ENCODE assay signal across 8 cellular contexts in the genomic region with DNA sequence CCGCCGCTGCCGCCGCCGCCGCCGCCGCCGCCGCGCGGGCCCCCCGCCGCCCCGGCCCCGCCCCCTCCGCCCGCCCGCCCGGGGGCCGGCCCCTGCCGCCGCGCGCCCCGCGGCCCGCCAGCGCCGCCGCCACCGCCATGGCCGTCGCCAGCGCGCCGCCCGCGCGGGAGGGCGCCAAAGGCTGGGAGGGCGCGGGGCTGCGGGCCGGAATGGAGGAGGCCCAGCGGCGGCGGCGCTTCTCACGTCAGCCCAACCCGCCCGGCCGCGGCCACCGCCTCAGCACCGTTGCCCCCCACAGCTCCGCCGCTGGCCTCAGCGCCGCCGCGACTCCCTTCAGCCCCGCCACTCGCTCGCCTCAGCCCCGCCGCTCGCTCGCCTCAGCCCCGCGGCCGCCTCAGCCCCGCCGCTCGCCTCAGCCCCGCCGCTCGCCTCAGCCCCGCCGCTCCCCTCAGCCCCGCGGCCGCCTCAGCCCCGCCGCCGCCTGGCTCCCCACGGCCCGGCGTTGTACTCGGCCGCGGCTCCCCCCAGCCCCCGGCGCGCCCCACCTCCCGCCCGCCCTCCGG. TPM values are rescaled to one million over a fixed set of nuclear protein-coding genes. Genes with fewer than 3 reads are reported as not detected.
DNase-seq lines count a peak whose midpoint lies in the region; ATAC-seq and TF ChIP-seq lines count a peak whose summit lies in the region.

A gene (minus strand): TSS at position 510 of the 563 bp plus-strand sequence. CDS start 569 bp downstream, outside the sequence.

- intact Hi-C loops in OCI-LY7 (cut with micrococcal nuclease; ENCODE audit: unreplicated experiment) (loop anchor here (1.0 kb wide), 1 partner anchor 22 kb away; a partner anchor contains a TSS), head of caudate nucleus (cut with DNase I) (loop anchor here (2.0 kb wide), 1 partner anchor 29 kb away; no protein-coding TSS in a partner anchor), ovary (cut with DNase I) (loop anchor here in 1 of 4 donors (10.0 kb wide), 1 partner anchor 489 kb away; no protein-coding TSS in a partner anchor)
- intact Hi-C loops in activated naive CD4-positive, alpha-beta T cell treated with anti-CD3 and anti-CD28 coated beads for 36 hours (cut with micrococcal nuclease), result loop anchor here (1.0 to 2.0 kb wide), 2 partner anchors 27 to 267 kb away; a partner anchor contains a TSS

- peaks cover 13% of the 10 kb centered on the region for H3K36me3 ChIP-seq in OCI-LY7 (ENCODE audit: insufficient read depth, low read length)
- H3K36me3 ChIP-seq in ovary, result no peaks in the 10 kb centered on the region

- TF ChIP-seq CTCF in OCI-LY7 (conservative IDR thresholded peaks at IDR 0.05; ENCODE audit: low read length) (no peak), ovary (IDR thresholded peaks at IDR 0.05) (no peak)

- H3K27ac ChIP-seq in OCI-LY7 (ENCODE audit: low read depth, low read length, poor library complexity, severe bottlenecking) (peak within 1 kb of the TSS; percentile 86), ovary (peak within 1 kb of the TSS; percentile 86 to 96)

- peak; percentile 55 for DNase-seq in NK-92 treated with Interleukin-12 subunit alpha and Interleukin-12 subunit beta, amount 100 ng/mL, for 24 hours (lab: John Stamatoyannopoulos, UW)
- no peak for DNase-seq in NK-92 (lab: John Stamatoyannopoulos, UW; ENCODE audit: unreplicated experiment)
- peak; percentile 58 for DNase-seq in OCI-LY7 (ENCODE audit: low spot score)
- DNase-seq in activated naive CD4-positive, alpha-beta T cell treated with anti-CD3 and anti-CD28 coated beads for 36 hours, result peak; percentile 20
- DNase-seq in head of caudate nucleus, result peak in 37 of 42 donors; percentile 2 to 74 (median 43)
- peak in 3 of 5 donors; percentile 19 to 48 (median 37) for DNase-seq in ovary
- DNase-seq in superior temporal gyrus (ENCODE audit: extremely low spot score), result no peak

- no TSS peak for BruUV-seq in OCI-LY7 (replicated peaks; lab: Mats Ljungman, UMichigan)

- CTCF ChIA-PET in OCI-LY7 (lab: Charles Lee; ENCODE audit: unreplicated experiment), result no interaction called here
- CTCF ChIA-PET in activated naive CD4-positive, alpha-beta T cell treated with anti-CD3 and anti-CD28 coated beads for 36 hours (lab: Charles Lee), result no interaction called here

- no peak for TF ChIP-seq EP300 in ovary (IDR thresholded peaks at IDR 0.05)

- peak within 1 kb of the TSS; percentile 88 for H2AFZ ChIP-seq in OCI-LY7 (ENCODE audit: low read length)

- peak within 1 kb of the TSS; percentile 96 for H3K4me2 ChIP-seq in OCI-LY7 (ENCODE audit: low read length)

- H3K4me3 Mint-ChIP-seq in activated naive CD4-positive, alpha-beta T cell treated with anti-CD3 and anti-CD28 coated beads for 36 hours, result peak within 1 kb of the TSS; percentile 84

- H3K4me3 ChIP-seq in OCI-LY7 (ENCODE audit: low read depth, low read length, poor library complexity, severe bottlenecking), result peak within 1 kb of the TSS; percentile 83
- peak within 1 kb of the TSS; percentile 77 for H3K4me3 ChIP-seq in ovary

- H4K20me1 ChIP-seq in OCI-LY7 (ENCODE audit: insufficient read depth, low read length), result peaks cover 21% of the 10 kb centered on the region

- peaks cover 15% of the 10 kb centered on the region for H3K36me3 Mint-ChIP-seq in activated naive CD4-positive, alpha-beta T cell treated with anti-CD3 and anti-CD28 coated beads for 36 hours (ENCODE audit: low read depth)

- no peaks in the 10 kb centered on the region for H3K27me3 Mint-ChIP-seq in activated naive CD4-positive, alpha-beta T cell treated with anti-CD3 and anti-CD28 coated beads for 36 hours (ENCODE audit: low read depth)

- no peaks in the 10 kb centered on the region for H3K9me2 ChIP-seq in OCI-LY7 (ENCODE audit: insufficient read depth, low read length)

- peaks cover 42% of the 10 kb centered on the region for H3K79me2 ChIP-seq in OCI-LY7 (ENCODE audit: insufficient read depth, low read depth, low read length)

- H3K9me3 ChIP-seq in OCI-LY7 (ENCODE audit: low read length), result no peaks in the 10 kb centered on the region
- H3K9me3 ChIP-seq in ovary, result no peaks in the 10 kb centered on the region

- no peak for TF ChIP-seq POLR2A in ovary (IDR thresholded peaks at IDR 0.05)

- H3K27me3 ChIP-seq in ovary, result no peaks in the 10 kb centered on the region

- 0 to 1% (median 1%) methylated on average over 19 to 62 of the region's 98 CpGs for WGBS in ovary, 3 donors

- H3K4me1 Mint-ChIP-seq in activated naive CD4-positive, alpha-beta T cell treated with anti-CD3 and anti-CD28 coated beads for 36 hours (ENCODE audit: low read depth), result peaks cover 41% of the 10 kb centered on the region

- no peaks in the 10 kb centered on the region for H3K9me3 Mint-ChIP-seq in activated naive CD4-positive, alpha-beta T cell treated with anti-CD3 and anti-CD28 coated beads for 36 hours

- peak; percentile 55 for ATAC-seq in HG02885 (IDR thresholded peaks at IDR 0.05; ENCODE audit: poor library complexity, unreplicated experiment)

- peak within 1 kb of the TSS; percentile 94 for H3K27ac Mint-ChIP-seq in activated naive CD4-positive, alpha-beta T cell treated with anti-CD3 and anti-CD28 coated beads for 36 hours

- H3K4me1 ChIP-seq in OCI-LY7 (ENCODE audit: insufficient read depth, low read length, poor library complexity, severe bottlenecking) (peaks cover 26% of the 10 kb centered on the region), ovary (ENCODE audit: insufficient read depth) (peaks cover 3% of the 10 kb centered on the region)

- POLR2A ChIA-PET in OCI-LY7 (lab: Charles Lee), result interaction anchor here (3.2 kb wide), 1 partner anchor 15 kb away, joined by 37 read pairs; no protein-coding TSS in a partner anchor

RNA-seq across cellular contexts. Expression of the gene that starts here (rescaled TPM):
- 42.5 and 45.1 TPM in 2 replicates for total RNA-seq in OCI-LY7 (2014; rRNA removed; shearing (Covaris generic))
- 74.1 and 86.2 TPM in 2 replicates for total RNA-seq in OCI-LY7 (2022)
- 10 to 100 TPM; 72.9 to 74.2 TPM for total RNA-seq in activated naive CD4-positive, alpha-beta T cell treated with anti-CD3 and anti-CD28 coated beads for 36 hours
- 10 to 100 TPM; 59.3 to 94.1 (median 70.0) TPM for total RNA-seq in ovary
- 100 to 1,000 TPM in 1 of 2 donors, 10 to 100 TPM in 1; 37.9 to 102 TPM for polyA plus RNA-seq in ovary

Comparison
In these comparisons a context has a peak if more than half of its experiments do, and no peak if none do; other contexts are left out.
1. DNase-seq: peak in NK-92 treated with Interleukin-12 subunit alpha and Interleukin-12 subunit beta, amount 100 ng/mL, for 24 hours (single experiment), OCI-LY7 (single experiment), activated naive CD4-positive, alpha-beta T cell treated with anti-CD3 and anti-CD28 coated beads for 36 hours (single experiment), head of caudate nucleus (37 of 42) and ovary (3 of 5); none in NK-92 (single experiment) and superior temporal gyrus (single experiment).